8 cellular contexts compared by ENCODE assay signal in genomic region chr1:242237051-242237450, GRCh38.
"Had no signal": no experiment of that assay in that cellular context is flagged by ENCODE, and none has a peak within 500 bp of the region (broad histone marks: within the 10 kb centered on the region; RNA-seq: fewer than 3 reads in every experiment).

No MANE protein-coding gene starts in this region.

- ATAC-seq: HCT116, K562 had no signal

- H3K27ac ChIP-seq: GM23248 had no signal

- DNase-seq: GM23248, GOT3, H7, HFFc6, IMR-90, KG1 had no signal
